In the genomic region with DNA sequence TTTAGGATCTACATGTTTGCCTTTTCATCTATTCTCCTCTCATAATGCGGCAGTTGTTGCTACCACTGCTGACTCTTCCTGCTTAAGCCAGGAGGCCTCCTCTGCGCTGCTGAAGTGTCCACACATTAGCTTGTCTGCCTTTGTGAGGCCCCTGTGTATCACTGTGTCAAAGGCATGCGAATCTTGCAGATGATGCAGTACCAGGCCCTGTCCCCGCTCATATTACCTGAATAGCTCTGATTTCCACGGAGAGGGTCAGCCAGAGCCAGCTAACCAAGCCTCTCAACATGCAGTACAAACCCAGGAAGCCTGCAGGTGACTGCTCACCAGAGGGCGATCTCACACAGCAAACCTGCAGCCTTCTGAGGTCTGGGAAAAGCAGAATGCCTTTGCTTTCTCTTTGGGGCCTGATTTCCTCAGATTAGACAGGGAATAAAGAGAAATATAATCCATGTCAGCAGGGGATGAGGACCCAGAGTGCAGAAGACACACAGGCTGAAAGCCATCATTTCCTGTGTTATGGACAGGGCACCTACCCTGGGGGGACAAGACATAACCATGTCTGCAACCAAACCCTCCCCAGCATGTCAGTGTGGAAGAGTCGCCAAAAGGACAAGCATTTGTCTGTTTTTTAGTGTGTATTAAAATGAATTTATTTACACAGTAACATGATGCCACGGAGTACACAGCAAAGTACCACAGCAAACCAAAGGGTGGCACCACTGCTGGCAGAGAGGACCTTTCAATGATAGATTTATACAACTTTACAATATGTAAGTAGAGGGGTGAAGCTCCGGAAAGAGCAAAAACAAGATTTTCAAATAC, we compare ENCODE assay signal across 8 cellular contexts.
DNase-seq lines count a peak whose midpoint lies in the region; FAIRE-seq and TF ChIP-seq lines count a peak whose summit lies in the region.

No MANE protein-coding gene starts in this region.

- no peak for FAIRE-seq in D721Med (lab: Jason Lieb, UNC)

- in situ Hi-C loops in KBM-7 (cut with MboI; ENCODE audit: low pct_unique_long_range_greater_than_20kb, low sequenced_read_pairs) (no loop called here), astrocyte of the spinal cord (cut with HindIII; ENCODE audit: low sequenced_read_pairs) (no loop called here)

- no peak overlapping the region for H3K4me3 ChIP-seq in astrocyte of the spinal cord (ENCODE audit: low read depth, low read length)

- TF ChIP-seq CTCF in D721Med (IDR thresholded peaks at IDR 0.05; ENCODE audit: insufficient read depth, missing control alignments) (peak; percentile 89), astrocyte of the spinal cord (IDR thresholded peaks at IDR 0.05; ENCODE audit: low read depth, low read length) (peak; percentile 86)

- DNase-seq in D721Med (ENCODE audit: insufficient read length, low spot score): peak; percentile 47
- peak; percentile 70 for DNase-seq in KBM-7
- peak; percentile 62 for DNase-seq in RPMI8226
- DNase-seq in astrocyte of the spinal cord (ENCODE audit: low read depth, low spot score): peak; percentile 68
- DNase-seq in iPS-NIHi11 (ENCODE audit: low spot score): peak; percentile 82
- peak; percentile 34 for DNase-seq in stimulated activated CD4-positive, alpha-beta T cell treated with anti-CD3 and anti-CD28 coated beads, Interleukin-12 subunit alpha, Interleukin-12 subunit beta, amount 100 ng/mL, for 4 hours
- no peak for DNase-seq in foreskin melanocyte
- no peak for DNase-seq in cortex of kidney (lab: John Stamatoyannopoulos, UW)

Comparison
In these comparisons a context has a peak if more than half of its experiments do, and no peak if none do; other contexts are left out.
1. DNase-seq: peak in D721Med (single experiment), KBM-7 (single experiment), RPMI8226 (single experiment), astrocyte of the spinal cord (single experiment), iPS-NIHi11 (single experiment) and stimulated activated CD4-positive, alpha-beta T cell treated with anti-CD3 and anti-CD28 coated beads, Interleukin-12 subunit alpha, Interleukin-12 subunit beta, amount 100 ng/mL, for 4 hours (single experiment); none in foreskin melanocyte (single experiment) and cortex of kidney (single experiment).